ENCODE assay signal across 26 cellular contexts in genomic region chr2:238489431-238489830, GRCh38.
"Had no signal": no experiment of that assay in that cellular context is flagged by ENCODE, and none has a peak within 500 bp of the region (broad histone marks: within the 10 kb centered on the region; RNA-seq: fewer than 3 reads in every experiment).

No MANE protein-coding gene starts in this region.

- H3K4me1 ChIP-seq: foreskin keratinocyte, heart left ventricle, lower lobe of right lung, pancreas, psoas muscle, suprapubic skin had no signal

- H3K9me3 ChIP-seq: lower lobe of right lung, neutrophil, pancreas, psoas muscle, SK-N-SH, suprapubic skin had no signal

- H3K36me3 ChIP-seq: brain microvascular endothelial cell, heart left ventricle, lower lobe of right lung, neutrophil, pancreas, suprapubic skin, tibial nerve had no signal

- H3K4me3 Mint-ChIP-seq: activated CD8-positive, alpha-beta T cell treated with anti-CD3 and anti-CD28 coated beads for 36 hours; activated naive CD4-positive, alpha-beta T cell treated with anti-CD3 and anti-CD28 coated beads for 36 hours; activated T-helper 1 cell treated with anti-CD3 and anti-CD28 coated beads, Interleukin-12 subunit alpha, Interleukin-12 subunit beta, Interleukin-2, Interleukin-4 antibody, amounts not matched to agents 30 ng/mL and 10 ng/mL and 1 ng/mL, durations not matched to agents 14 hours and 24 hours and 36 hours; nephron; stimulated activated naive B cell treated with anti-CD40 and anti-IgM and Interleukin-4, amounts not matched to agents 10 μg/mL and 1 μg/mL and 100 μg/mL, for 72 hours had no signal

- H3K9me3 Mint-ChIP-seq: activated CD8-positive, alpha-beta T cell treated with anti-CD3 and anti-CD28 coated beads for 36 hours; activated naive CD4-positive, alpha-beta T cell treated with anti-CD3 and anti-CD28 coated beads for 36 hours; activated T-helper 1 cell treated with anti-CD3 and anti-CD28 coated beads, Interleukin-12 subunit alpha, Interleukin-12 subunit beta, Interleukin-2, Interleukin-4 antibody, amounts not matched to agents 30 ng/mL and 10 ng/mL and 1 ng/mL, durations not matched to agents 14 hours and 24 hours and 36 hours; nephron; stimulated activated naive B cell treated with anti-CD40 and anti-IgM and Interleukin-4, amounts not matched to agents 10 μg/mL and 1 μg/mL and 100 μg/mL, for 72 hours had no signal

- ATAC-seq: activated CD8-positive, alpha-beta T cell treated with anti-CD3 and anti-CD28 coated beads for 36 hours; foreskin keratinocyte; heart left ventricle; lower lobe of right lung; pancreas; psoas muscle; stimulated activated naive B cell treated with anti-CD40 and anti-IgM and Interleukin-4, amounts not matched to agents 10 μg/mL and 1 μg/mL and 100 μg/mL, for 72 hours had no signal

- H3K4me3 ChIP-seq: heart left ventricle, lower lobe of right lung, pancreas, psoas muscle, smooth muscle cell, suprapubic skin, tibial nerve had no signal

- H3K27me3 Mint-ChIP-seq: activated CD8-positive, alpha-beta T cell treated with anti-CD3 and anti-CD28 coated beads for 36 hours; stimulated activated naive B cell treated with anti-CD40 and anti-IgM and Interleukin-4, amounts not matched to agents 10 μg/mL and 1 μg/mL and 100 μg/mL, for 72 hours had no signal

- H3K27ac ChIP-seq: brain microvascular endothelial cell, foreskin keratinocyte, heart left ventricle, lower lobe of right lung, neutrophil, pancreas, psoas muscle, suprapubic skin, tibial nerve had no signal

- H3K27ac Mint-ChIP-seq: activated CD8-positive, alpha-beta T cell treated with anti-CD3 and anti-CD28 coated beads for 36 hours; activated naive CD4-positive, alpha-beta T cell treated with anti-CD3 and anti-CD28 coated beads for 36 hours; activated T-helper 1 cell treated with anti-CD3 and anti-CD28 coated beads, Interleukin-12 subunit alpha, Interleukin-12 subunit beta, Interleukin-2, Interleukin-4 antibody, amounts not matched to agents 30 ng/mL and 10 ng/mL and 1 ng/mL, durations not matched to agents 14 hours and 24 hours and 36 hours; nephron; stimulated activated naive B cell treated with anti-CD40 and anti-IgM and Interleukin-4, amounts not matched to agents 10 μg/mL and 1 μg/mL and 100 μg/mL, for 72 hours had no signal

- H3K27me3 ChIP-seq: brain microvascular endothelial cell, pancreas, tibial nerve had no signal

- DNase-seq: activated CD4-positive, alpha-beta T cell treated with anti-CD3 and anti-CD28 coated beads, Interleukin-2, amount 50 U/mL, for 1 hour; activated CD4-positive, CD25-positive, alpha-beta regulatory T cell treated with anti-CD3 and anti-CD28 coated beads, Interleukin-2, amount 50 U/mL, for 72 hours; activated CD8-positive, alpha-beta T cell treated with anti-CD3 and anti-CD28 coated beads for 36 hours; activated effector memory CD4-positive, alpha-beta T cell treated with anti-CD3 and anti-CD28 coated beads, Interleukin-2, amount 50 U/mL, for 16 hours; activated naive CD4-positive, alpha-beta T cell treated with anti-CD3 and anti-CD28 coated beads for 36 hours; activated T-cell treated with anti-CD3 and anti-CD28 coated beads, Interleukin-2, amount 50 U/mL, for 1 hour; amniotic stem cell; brain microvascular endothelial cell; caudate nucleus; foreskin keratinocyte; lower lobe of right lung; mesenchymal stem cell; pancreas; SK-N-SH; stimulated activated CD4-positive, alpha-beta T cell treated with anti-CD3 and anti-CD28 coated beads, Interleukin-15, amount 100 ng/mL, for 24 hours; stimulated activated CD4-positive, alpha-beta T cell treated with anti-CD3 and anti-CD28 coated beads, Interleukin-2, amount 100 ng/mL, for 24 hours; stimulated activated naive B cell treated with anti-CD40 and anti-IgM and Interleukin-4, amounts not matched to agents 10 μg/mL and 1 μg/mL and 100 μg/mL, for 72 hours; T-helper 2 cell had no signal

- H3K36me3 Mint-ChIP-seq: stimulated activated naive B cell treated with anti-CD40 and anti-IgM and Interleukin-4, amounts not matched to agents 10 μg/mL and 1 μg/mL and 100 μg/mL, for 72 hours had no signal
